8 cellular contexts compared by ENCODE assay signal in the genomic region with DNA sequence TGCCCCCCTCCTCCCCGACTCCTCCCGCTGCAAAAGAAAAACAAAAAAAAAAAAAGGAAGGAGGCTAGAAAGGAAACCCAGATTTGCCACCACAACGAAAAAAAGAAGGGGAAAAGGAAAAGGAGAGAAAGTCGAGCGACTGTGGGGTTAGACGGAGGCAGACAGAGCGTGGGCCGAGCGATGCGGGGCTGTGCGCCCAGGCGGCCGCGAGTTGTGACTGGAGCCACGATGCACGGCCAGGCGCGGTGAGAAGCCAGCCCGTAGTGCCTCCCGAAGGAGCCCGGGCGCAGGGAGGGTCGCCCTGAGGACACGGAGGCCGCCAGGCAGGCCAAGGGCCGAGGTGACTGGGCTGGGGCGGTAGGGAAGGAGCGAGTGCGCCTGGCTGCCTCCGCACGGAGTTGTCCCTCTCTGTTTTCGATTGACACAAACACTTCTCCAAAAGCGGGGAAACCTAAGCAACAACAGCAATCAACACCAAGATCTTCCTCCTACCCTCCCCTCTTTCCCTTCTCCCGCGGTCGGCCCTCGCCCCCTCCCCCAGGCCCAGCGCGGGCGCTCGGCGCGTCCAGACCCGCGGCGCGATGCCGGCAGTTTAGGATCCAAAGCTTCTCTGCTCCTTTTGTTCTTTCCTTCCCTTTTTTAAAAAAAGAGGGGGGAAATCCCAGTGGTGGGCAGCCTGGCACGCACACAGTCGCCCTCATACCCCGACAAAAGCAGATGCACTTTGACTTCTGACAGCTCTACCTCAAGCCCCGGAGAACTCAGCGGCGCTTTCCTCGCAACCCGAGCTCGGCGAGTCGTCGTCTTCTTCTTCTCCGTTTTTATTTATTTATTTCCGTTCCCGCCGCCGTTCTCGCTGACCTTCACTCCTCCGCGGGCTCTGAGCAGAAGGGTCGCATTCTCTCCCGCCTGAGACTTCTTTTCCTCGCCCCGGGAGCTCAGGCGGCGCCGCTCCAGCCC. TPM values are rescaled to one million over a fixed set of nuclear protein-coding genes. Genes with fewer than 3 reads are reported as not detected.
DNase-seq lines count a peak whose midpoint lies in the region; ATAC-seq and TF ChIP-seq lines count a peak whose summit lies in the region.

A gene (plus strand): TSS at position 475 of the 960 bp plus-strand sequence. CDS start 723 bp downstream, outside the sequence.

- no peak for DNase-seq in HL-60 (ENCODE audit: low read depth in 1 of 2, low spot score in 1 of 2)
- DNase-seq in activated naive CD4-positive, alpha-beta T cell treated with anti-CD3 and anti-CD28 coated beads, Interleukin-2, amount 10 ng/mL, durations not matched to agents 7 days and 5 days, result peak; percentile 25
- DNase-seq in SKM-1 (lab: John Stamatoyannopoulos, UW; ENCODE audit: unreplicated experiment), result no peak
- DNase-seq in dermis blood vessel endothelial cell, result no peak

- peaks cover 2% of the 10 kb centered on the region for H3K36me3 Mint-ChIP-seq in activated naive CD4-positive, alpha-beta T cell treated with anti-CD3 and anti-CD28 coated beads, Interleukin-2, amount 10 ng/mL, durations not matched to agents 7 days and 5 days

- peak within 1 kb of the TSS; percentile 52 for H3K4me3 Mint-ChIP-seq in activated naive CD4-positive, alpha-beta T cell treated with anti-CD3 and anti-CD28 coated beads, Interleukin-2, amount 10 ng/mL, durations not matched to agents 7 days and 5 days

- H3K4me3 ChIP-seq in BLaER1 treated with 17β-estradiol and CSF1 and Interleukin-3, amounts not matched to agents 10 nM and 100 nM, result peak within 1 kb of the TSS; percentile 22 to 64 (median 46); a peak in 19 of 20 replicates
- peak within 1 kb of the TSS; percentile 18 for H3K4me3 ChIP-seq in HL-60 (replicated peaks; ENCODE audit: insufficient read depth, low read length)
- peak within 1 kb of the TSS; percentile 48 for H3K4me3 ChIP-seq in mesodermal cell (ENCODE audit: extremely low read depth, insufficient read depth, low read length, poor library complexity, severe bottlenecking)

- no peak within 1 kb of the TSS for H3K27ac ChIP-seq in BLaER1 treated with 17β-estradiol and CSF1 and Interleukin-3, amounts not matched to agents 10 nM and 100 nM
- H3K27ac ChIP-seq in HL-60 (replicated peaks) (no peak within 1 kb of the TSS), mesodermal cell (ENCODE audit: low read depth, low read length, severe bottlenecking) (no peak within 1 kb of the TSS)

- peak within 1 kb of the TSS in 4 of 11 experiments; percentile 8 to 45 (median 29); a peak in 4 of 22 replicates for H3K9ac ChIP-seq in BLaER1 treated with 17β-estradiol and CSF1 and Interleukin-3, amounts not matched to agents 10 nM and 100 nM

- H3K4me1 Mint-ChIP-seq in activated naive CD4-positive, alpha-beta T cell treated with anti-CD3 and anti-CD28 coated beads, Interleukin-2, amount 10 ng/mL, durations not matched to agents 7 days and 5 days, result peaks cover 62% of the 10 kb centered on the region

- H3K27me3 ChIP-seq in BLaER1 treated with 17β-estradiol and CSF1 and Interleukin-3, amounts not matched to agents 10 nM and 100 nM, result peaks cover 99 to 100% (median 100%) of the 10 kb centered on the region in 11 experiments
- peaks cover 91% of the 10 kb centered on the region for H3K27me3 ChIP-seq in HL-60 (ENCODE audit: insufficient read depth, poor library complexity, severe bottlenecking)

- 0 to 1% methylated on average over 57 to 58 of the region's 75 CpGs for WGBS in mesodermal cell (ENCODE audit: insufficient coverage in 2 of 2), 2 experiments

- no peak for TF ChIP-seq CTCF in HL-60 (IDR thresholded peaks at IDR 0.05; ENCODE audit: insufficient read depth, low read length)

- H3K27ac Mint-ChIP-seq in activated naive CD4-positive, alpha-beta T cell treated with anti-CD3 and anti-CD28 coated beads, Interleukin-2, amount 10 ng/mL, durations not matched to agents 7 days and 5 days, result peak within 1 kb of the TSS; percentile 83

- H3K4me1 ChIP-seq in BLaER1 treated with 17β-estradiol and CSF1 and Interleukin-3, amounts not matched to agents 10 nM and 100 nM, result peaks cover 25 to 51% (median 31%) of the 10 kb centered on the region in 10 experiments
- peaks cover 52% of the 10 kb centered on the region for H3K4me1 ChIP-seq in mesodermal cell (ENCODE audit: control insufficient read depth, insufficient read depth, low read length, poor library complexity, severe bottlenecking)

- H3K9me3 ChIP-seq in BLaER1 treated with 17β-estradiol and CSF1 and Interleukin-3, amounts not matched to agents 10 nM and 100 nM (replicated peaks in 1 of 11), result peaks cover 7 to 45% (median 24%) of the 10 kb centered on the region in 11 experiments
- H3K9me3 ChIP-seq in mesodermal cell (ENCODE audit: control insufficient read depth, low read length), result no peaks in the 10 kb centered on the region

- H4K20me1 ChIP-seq in BLaER1 treated with 17β-estradiol and CSF1 and Interleukin-3, amounts not matched to agents 10 nM and 100 nM, result peaks cover 6 to 94% (median 82%) of the 10 kb centered on the region in 11 experiments; a peak in 20 of 22 replicates

- 0 out of 22 replicates have a peak, but pooled peaks cover 0 to 5% (median 0%) of the 10 kb centered on the region in 11 experiments for H3K36me3 ChIP-seq in BLaER1 treated with 17β-estradiol and CSF1 and Interleukin-3, amounts not matched to agents 10 nM and 100 nM
- no peaks in the 10 kb centered on the region for H3K36me3 ChIP-seq in mesodermal cell (ENCODE audit: control insufficient read depth, insufficient read depth, low read length)

- ATAC-seq in HG02885 (IDR thresholded peaks at IDR 0.05; ENCODE audit: poor library complexity, unreplicated experiment) (no peak), HG03565 (IDR thresholded peaks at IDR 0.05; ENCODE audit: unreplicated experiment) (no peak)

- CTCF ChIA-PET in activated naive CD4-positive, alpha-beta T cell treated with anti-CD3 and anti-CD28 coated beads, Interleukin-2, amount 10 ng/mL, durations not matched to agents 7 days and 5 days (lab: Charles Lee), result interaction anchor here (1.0 kb wide), 1 partner anchor 313 kb away, joined by 3 read pairs; no protein-coding TSS in a partner anchor

- no peaks in the 10 kb centered on the region for H3K9me3 Mint-ChIP-seq in activated naive CD4-positive, alpha-beta T cell treated with anti-CD3 and anti-CD28 coated beads, Interleukin-2, amount 10 ng/mL, durations not matched to agents 7 days and 5 days

- peak within 1 kb of the TSS; percentile 58 to 99 (median 74) for H3K4me2 ChIP-seq in BLaER1 treated with 17β-estradiol and CSF1 and Interleukin-3, amounts not matched to agents 10 nM and 100 nM

- peaks cover 100% of the 10 kb centered on the region for H3K27me3 Mint-ChIP-seq in activated naive CD4-positive, alpha-beta T cell treated with anti-CD3 and anti-CD28 coated beads, Interleukin-2, amount 10 ng/mL, durations not matched to agents 7 days and 5 days

RNA-seq across cellular contexts. Expression of the gene that starts here (rescaled TPM):
- 3.7 TPM for polyA plus RNA-seq in mesodermal cell (2013, experiment 1 of 2)
- polyA plus RNA-seq in mesodermal cell (2013, experiment 2 of 2), result 2.6 TPM
- 0.17 TPM in 1 of 2 replicates, not detected in the other for total RNA-seq in dermis blood vessel endothelial cell
